In the genomic region with DNA sequence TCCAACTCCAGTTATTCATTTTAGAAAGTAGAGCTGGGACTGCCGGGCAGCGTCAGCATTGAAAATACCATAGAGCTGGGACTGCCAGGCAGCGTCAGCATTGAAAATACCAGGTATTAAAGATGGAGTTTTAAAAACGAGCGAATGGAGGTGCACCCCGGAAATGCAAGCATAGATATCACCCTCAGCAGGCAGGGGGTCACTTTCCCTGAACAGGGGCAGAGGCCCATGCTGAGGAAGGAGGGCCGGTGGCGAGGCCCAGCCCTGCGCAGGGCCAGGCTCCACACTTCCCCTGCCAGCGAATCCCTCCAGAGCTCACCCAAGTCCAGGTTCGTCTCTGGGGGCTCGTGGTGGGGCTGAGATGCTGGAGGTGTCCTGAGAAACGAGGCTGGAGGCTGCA, we compare ENCODE assay signal across 27 cellular contexts.
"Had no signal": no experiment of that assay in that cellular context is flagged by ENCODE, and none has a peak within 500 bp of the region (broad histone marks: within the 10 kb centered on the region; RNA-seq: fewer than 3 reads in every experiment).

No MANE protein-coding gene starts in this region.

- H3K27me3 ChIP-seq: adrenal gland, body of pancreas had no signal

- H3K9me3 ChIP-seq: adrenal gland, body of pancreas had no signal

- H3K9me3 Mint-ChIP-seq: activated CD8-positive, alpha-beta T cell treated with anti-CD3 and anti-CD28 coated beads for 36 hours; activated naive CD4-positive, alpha-beta T cell treated with anti-CD3 and anti-CD28 coated beads for 36 hours; activated naive CD4-positive, alpha-beta T cell treated with anti-CD3 and anti-CD28 coated beads, Interleukin-2, amount 50 U/mL, for 24 hours; activated naive CD8-positive, alpha-beta T cell treated with anti-CD3 and anti-CD28 coated beads for 36 hours; activated naive CD8-positive, alpha-beta T cell treated with anti-CD3 and anti-CD28 coated beads, Interleukin-2, amount 50 U/mL, for 24 hours; activated T-cell treated with anti-CD3 and anti-CD28 coated beads, Interleukin-2, amount 50 U/mL, for 4 hours; activated T-helper 1 cell treated with anti-CD3 and anti-CD28 coated beads, Interleukin-12 subunit alpha, Interleukin-12 subunit beta, Interleukin-2, Interleukin-4 antibody, amounts not matched to agents 30 ng/mL and 10 ng/mL and 1 ng/mL, durations not matched to agents 14 hours and 24 hours and 36 hours; activated T-helper 2 cell treated with anti-CD3 and anti-CD28 coated beads, Interferon-gamma antibody, Interleukin-2, Interleukin-4, amounts not matched to agents 10 μg/mL and 5 μg/mL and 100 μg/mL, durations not matched to agents 14 hours and 24 hours and 36 hours had no signal

- ATAC-seq: activated CD4-positive, CD25-positive, alpha-beta regulatory T cell treated with anti-CD3 and anti-CD28 coated beads, Interleukin-2, amount 50 U/mL, for 24 hours; activated CD8-positive, alpha-beta T cell treated with anti-CD3 and anti-CD28 coated beads for 36 hours; activated naive CD8-positive, alpha-beta T cell treated with anti-CD3 and anti-CD28 coated beads, Interleukin-2, amount 50 U/mL, for 24 hours; activated T-cell treated with anti-CD3 and anti-CD28 coated beads, Interleukin-2, amount 50 U/mL, for 4 hours; body of pancreas; effector memory CD8-positive, alpha-beta T cell had no signal

- H3K27me3 Mint-ChIP-seq: activated CD8-positive, alpha-beta T cell treated with anti-CD3 and anti-CD28 coated beads for 36 hours; activated naive CD4-positive, alpha-beta T cell treated with anti-CD3 and anti-CD28 coated beads, Interleukin-2, amount 50 U/mL, for 24 hours; activated naive CD8-positive, alpha-beta T cell treated with anti-CD3 and anti-CD28 coated beads for 36 hours; activated naive CD8-positive, alpha-beta T cell treated with anti-CD3 and anti-CD28 coated beads, Interleukin-2, amount 50 U/mL, for 24 hours had no signal

- H3K27ac Mint-ChIP-seq: activated CD8-positive, alpha-beta T cell treated with anti-CD3 and anti-CD28 coated beads for 36 hours; activated naive CD4-positive, alpha-beta T cell treated with anti-CD3 and anti-CD28 coated beads for 36 hours; activated naive CD4-positive, alpha-beta T cell treated with anti-CD3 and anti-CD28 coated beads, Interleukin-2, amount 50 U/mL, for 24 hours; activated naive CD8-positive, alpha-beta T cell treated with anti-CD3 and anti-CD28 coated beads for 36 hours; activated naive CD8-positive, alpha-beta T cell treated with anti-CD3 and anti-CD28 coated beads, Interleukin-2, amount 50 U/mL, for 24 hours; activated T-helper 1 cell treated with anti-CD3 and anti-CD28 coated beads, Interleukin-12 subunit alpha, Interleukin-12 subunit beta, Interleukin-2, Interleukin-4 antibody, amounts not matched to agents 30 ng/mL and 10 ng/mL and 1 ng/mL, durations not matched to agents 14 hours and 24 hours and 36 hours; activated T-helper 2 cell treated with anti-CD3 and anti-CD28 coated beads, Interferon-gamma antibody, Interleukin-2, Interleukin-4, amounts not matched to agents 10 μg/mL and 5 μg/mL and 100 μg/mL, durations not matched to agents 14 hours and 24 hours and 36 hours; effector memory CD8-positive, alpha-beta T cell had no signal

- H3K4me3 Mint-ChIP-seq: activated CD8-positive, alpha-beta T cell treated with anti-CD3 and anti-CD28 coated beads for 36 hours; activated naive CD4-positive, alpha-beta T cell treated with anti-CD3 and anti-CD28 coated beads for 36 hours; activated naive CD4-positive, alpha-beta T cell treated with anti-CD3 and anti-CD28 coated beads, Interleukin-2, amount 50 U/mL, for 24 hours; activated naive CD8-positive, alpha-beta T cell treated with anti-CD3 and anti-CD28 coated beads for 36 hours; activated naive CD8-positive, alpha-beta T cell treated with anti-CD3 and anti-CD28 coated beads, Interleukin-2, amount 50 U/mL, for 24 hours; activated T-cell treated with anti-CD3 and anti-CD28 coated beads, Interleukin-2, amount 50 U/mL, for 4 hours; activated T-helper 1 cell treated with anti-CD3 and anti-CD28 coated beads, Interleukin-12 subunit alpha, Interleukin-12 subunit beta, Interleukin-2, Interleukin-4 antibody, amounts not matched to agents 30 ng/mL and 10 ng/mL and 1 ng/mL, durations not matched to agents 14 hours and 24 hours and 36 hours; effector memory CD8-positive, alpha-beta T cell had no signal

- H3K4me3 ChIP-seq: adrenal gland, body of pancreas had no signal

- H3K27ac ChIP-seq: body of pancreas, epithelial cell of prostate had no signal

- DNase-seq: activated CD4-positive, alpha-beta T cell treated with anti-CD3 and anti-CD28 coated beads for 48 hours; activated CD4-positive, alpha-beta T cell treated with anti-CD3 and anti-CD28 coated beads, Interleukin-2, amount 50 U/mL, for 1 hour; activated CD4-positive, alpha-beta T cell treated with anti-CD3 and anti-CD28 coated beads, Interleukin-2, amount 50 U/mL, for 48 hours; activated CD8-positive, alpha-beta memory T cell treated with anti-CD3 and anti-CD28 coated beads for 24 hours; activated CD8-positive, alpha-beta T cell treated with anti-CD3 and anti-CD28 coated beads for 36 hours; activated effector memory CD4-positive, alpha-beta T cell treated with anti-CD3 and anti-CD28 coated beads, Interleukin-2, amount 50 U/mL, for 16 hours; activated naive CD4-positive, alpha-beta T cell treated with anti-CD3 and anti-CD28 coated beads for 36 hours; activated naive CD8-positive, alpha-beta T cell treated with anti-CD3 and anti-CD28 coated beads for 36 hours; activated naive CD8-positive, alpha-beta T cell treated with anti-CD3 and anti-CD28 coated beads, Interleukin-2, amount 50 U/mL, for 24 hours; activated T-cell treated with anti-CD3 and anti-CD28 coated beads, Interleukin-2, amount 50 U/mL, for 4 hours; amygdala; aorta; body of pancreas; caudate nucleus; cortex of kidney; dermis blood vessel endothelial cell; effector CD4-positive, alpha-beta T cell; effector memory CD8-positive, alpha-beta T cell; foreskin fibroblast; head of caudate nucleus; T-helper 2 cell had no signal

- H3K36me3 Mint-ChIP-seq: activated naive CD4-positive, alpha-beta T cell treated with anti-CD3 and anti-CD28 coated beads, Interleukin-2, amount 50 U/mL, for 24 hours; activated naive CD8-positive, alpha-beta T cell treated with anti-CD3 and anti-CD28 coated beads for 36 hours had no signal

- H3K4me1 Mint-ChIP-seq: activated naive CD4-positive, alpha-beta T cell treated with anti-CD3 and anti-CD28 coated beads, Interleukin-2, amount 50 U/mL, for 24 hours; activated naive CD8-positive, alpha-beta T cell treated with anti-CD3 and anti-CD28 coated beads for 36 hours; activated naive CD8-positive, alpha-beta T cell treated with anti-CD3 and anti-CD28 coated beads, Interleukin-2, amount 50 U/mL, for 24 hours had no signal

- H3K36me3 ChIP-seq: adrenal gland had no signal

- H3K4me1 ChIP-seq: adrenal gland, body of pancreas had no signal
